In genomic region chr2:66427219-66427768, GRCh38 we compare ENCODE assay signal across 24 cellular contexts. TPM values are rescaled to one million over a fixed set of nuclear protein-coding genes. Genes with fewer than 3 reads are reported as not detected.
A peak's percentile ranks its signal among the peaks of the same experiment; 100 is the strongest.
DNase-seq lines count a peak whose midpoint lies in the region; ATAC-seq and TF ChIP-seq lines count a peak whose summit lies in the region.
"Had no signal": no experiment of that assay in that cellular context is flagged by ENCODE, and none has a peak within 500 bp of the region (broad histone marks: within the 10 kb centered on the region; RNA-seq: fewer than 3 reads in every experiment).

No MANE protein-coding gene starts in this region.

- in situ Hi-C loops in brain microvascular endothelial cell (cut with HindIII; ENCODE audit: low pct_ligation_motif_present, low sequenced_read_pairs) = loop anchor here (25.0 kb wide), 1 partner anchor 1410 kb away; no protein-coding TSS in a partner anchor

- H3K27ac ChIP-seq in HUES64 (ENCODE audit: low read depth, low read length) (no peak overlapping the region), sigmoid colon (peak overlapping the region; percentile 72 to 99 (median 95)), WERI-Rb-1 (no peak overlapping the region), brain microvascular endothelial cell (no peak overlapping the region)
- H3K27ac ChIP-seq: BLaER1, foreskin keratinocyte, HL-60, skin epidermis had no signal

- no peak for TF ChIP-seq CTCF in sigmoid colon (IDR thresholded peaks at IDR 0.05)
- TF ChIP-seq CTCF in WERI-Rb-1 (IDR thresholded peaks at IDR 0.05; ENCODE audit: low read depth, low read length) = no peak
- TF ChIP-seq CTCF in brain microvascular endothelial cell (IDR thresholded peaks at IDR 0.05; ENCODE audit: low read depth, low read length, missing control alignments) = no peak

- no peak overlapping the region for H3K9ac ChIP-seq in HUES64 (ENCODE audit: low read depth, low read length)
- H3K9ac ChIP-seq: BLaER1 had no signal

- no peak for TF ChIP-seq EP300 in sigmoid colon (IDR thresholded peaks at IDR 0.05)

- H3K4me3 ChIP-seq in HUES64 (ENCODE audit: low read length) (peak overlapping the region; percentile 63), sigmoid colon (peak overlapping the region; percentile 43 to 65 (median 56)), WERI-Rb-1 (ENCODE audit: low read depth, low read length) (no peak overlapping the region), brain microvascular endothelial cell (ENCODE audit: low read depth, low read length) (no peak overlapping the region)
- H3K4me3 ChIP-seq: BLaER1, GM12878, skin epidermis had no signal

- ATAC-seq in HG03378 (IDR thresholded peaks at IDR 0.05; ENCODE audit: unreplicated experiment) = no peak
- no peak for ATAC-seq in GM21529 (IDR thresholded peaks at IDR 0.05; ENCODE audit: unreplicated experiment)
- ATAC-seq: activated naive CD4-positive, alpha-beta T cell treated with anti-CD3 and anti-CD28 coated beads, Interleukin-2, amount 50 U/mL, for 72 hours; foreskin keratinocyte; GM12878; T-helper 17 cell had no signal

- no peaks in the 10 kb centered on the region for H3K36me3 ChIP-seq in HUES64 (ENCODE audit: insufficient read depth, low read length)
- H3K36me3 ChIP-seq in sigmoid colon = no peaks in the 10 kb centered on the region
- H3K36me3 ChIP-seq in WERI-Rb-1 = no peaks in the 10 kb centered on the region
- no peaks in the 10 kb centered on the region for H3K36me3 ChIP-seq in brain microvascular endothelial cell (replicated peaks)
- H3K36me3 ChIP-seq: BLaER1 had no signal

- H3K9me3 ChIP-seq in HUES64 (ENCODE audit: insufficient read depth, low read depth, low read length) = no peaks in the 10 kb centered on the region
- no peaks in the 10 kb centered on the region for H3K9me3 ChIP-seq in sigmoid colon
- H3K9me3 ChIP-seq in WERI-Rb-1 (ENCODE audit: severe bottlenecking) = peaks cover 2% of the 10 kb centered on the region

- DNase-seq in SHP77 treated with DMSO at 0.1 percent for 48 hours (lab: John Stamatoyannopoulos, UW) (peak; percentile 38), islet precursor cell (peak; percentile 61), sigmoid colon (no peak), WERI-Rb-1 (no peak), brain microvascular endothelial cell (no peak)
- DNase-seq: activated CD4-positive, alpha-beta T cell treated with anti-CD3 and anti-CD28 coated beads for 1 hour; effector CD4-positive, alpha-beta T cell; EL; foreskin keratinocyte; immature natural killer cell; Kasumi-1; NCI-H1417; NCI-H82; occipital lobe; RPMI8226; T-helper 17 cell had no signal

- H3K4me1 ChIP-seq in HUES64 (ENCODE audit: insufficient read depth, low read length) = peaks cover 19% of the 10 kb centered on the region
- H3K4me1 ChIP-seq in sigmoid colon = peaks cover 0 to 51% (median 37%) of the 10 kb centered on the region in 4 donors
- H3K4me1 ChIP-seq: BLaER1, foreskin keratinocyte had no signal

- WGBS in HUES64 = 0% methylated on average over 8 of the region's 10 CpGs
- WGBS in sigmoid colon, 2 donors = 41 to 57% methylated on average over 10 of the region's 10 CpGs

- intact Hi-C loops in sigmoid colon (cut with DNase I) = loop anchor here (2.0 to 10.0 kb wide), 5 partner anchors 65 to 1608 kb away; no protein-coding TSS in a partner anchor

- peaks cover 98% of the 10 kb centered on the region for H3K27me3 ChIP-seq in HUES64 (ENCODE audit: insufficient read depth, low read length)
- peaks cover 0 to 7% (median 0%) of the 10 kb centered on the region in 3 donors for H3K27me3 ChIP-seq in sigmoid colon
- peaks cover 66% of the 10 kb centered on the region for H3K27me3 ChIP-seq in WERI-Rb-1 (ENCODE audit: insufficient read depth, low read depth, severe bottlenecking)
- H3K27me3 ChIP-seq in brain microvascular endothelial cell (replicated peaks) = peaks cover 66% of the 10 kb centered on the region

- no peak for TF ChIP-seq POLR2A in sigmoid colon (IDR thresholded peaks at IDR 0.05)

RNA-seq across cellular contexts. Expression of gene MEIS1, which starts 7.6 kb away (rescaled TPM):
- polyA plus RNA-seq in HUES64 (2013, experiment 1 of 2) = 10.8 TPM
- 26.2 TPM for polyA plus RNA-seq in HUES64 (2013, experiment 2 of 2)
- 100 to 1,000 TPM; 108 to 144 (median 128) TPM for total RNA-seq in sigmoid colon
- polyA plus RNA-seq in sigmoid colon = 10 to 100 TPM in 1 of 3 donors, 1 to 10 TPM in 2; 2.8 to 14.2 (median 7.8) TPM
- total RNA-seq: activated naive CD4-positive, alpha-beta T cell treated with anti-CD3 and anti-CD28 coated beads, Interleukin-2, amount 50 U/mL, for 72 hours had no signal

Comparison
In these comparisons a context has a peak if more than half of its experiments do, and no peak if none do; other contexts are left out.
1. H3K27ac ChIP-seq: peak in sigmoid colon (4 of 4); none in HUES64 (single experiment), WERI-Rb-1 (single experiment) and brain microvascular endothelial cell (single experiment).
2. H3K4me3 ChIP-seq: peak in HUES64 (single experiment) and sigmoid colon (4 of 4); none in WERI-Rb-1 (single experiment) and brain microvascular endothelial cell (single experiment).
3. DNase-seq: peak in SHP77 treated with DMSO at 0.1 percent for 48 hours (single experiment) and islet precursor cell (single experiment); none in sigmoid colon (single experiment), WERI-Rb-1 (single experiment) and brain microvascular endothelial cell (single experiment).